ENCODE assay signal across 9 cellular contexts in the genomic region with DNA sequence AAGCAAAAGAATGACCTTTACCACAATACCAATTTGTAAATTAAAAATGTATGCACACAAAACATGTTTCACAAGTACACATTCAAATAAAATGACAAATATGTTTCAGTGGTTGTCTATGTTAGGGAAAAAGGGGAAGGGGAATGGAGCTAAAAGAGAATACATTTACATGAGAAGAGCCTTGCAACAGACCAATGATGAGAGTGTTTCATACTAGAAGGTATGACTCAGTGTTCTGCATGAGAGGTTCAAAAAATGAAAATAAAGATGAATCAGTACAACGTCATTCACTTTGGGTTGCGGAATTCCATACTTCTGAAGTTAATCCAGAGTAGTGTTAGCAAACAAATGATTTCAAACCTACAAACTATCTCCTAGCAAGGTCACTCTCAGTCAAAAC. TPM values are rescaled to one million over a fixed set of nuclear protein-coding genes. Genes with fewer than 3 reads are reported as not detected.
DNase-seq lines count a peak whose midpoint lies in the region; ATAC-seq, FAIRE-seq and TF ChIP-seq lines count a peak whose summit lies in the region.
"Had no signal": no experiment of that assay in that cellular context is flagged by ENCODE, and none has a peak within 500 bp of the region (broad histone marks: within the 10 kb centered on the region; RNA-seq: fewer than 3 reads in every experiment).

No MANE protein-coding gene starts in this region.

- dilution Hi-C loops in mammary epithelial cell (cut with HindIII; ENCODE audit: low sequenced_read_pairs), result no loop called here

- POLR2A ChIA-PET in PC-9 (lab: Charles Lee; ENCODE audit: unreplicated experiment), result no interaction called here

- TF ChIP-seq CTCF in mammary epithelial cell (conservative IDR thresholded peaks at IDR 0.05 in 1 of 2, IDR thresholded peaks at IDR 0.05 in 1 of 2; ENCODE audit: extremely low read depth in 1 of 2, insufficient read depth in 1 of 2, low read depth in 1 of 2, low read length in 2 of 2) (no peak), retinal pigment epithelial cell (conservative IDR thresholded peaks at IDR 0.05; ENCODE audit: low read depth, low read length) (no peak), PC-9 (conservative IDR thresholded peaks at IDR 0.05) (no peak)

- FAIRE-seq in HTR-8/SVneo (lab: Jason Lieb, UNC), result peak; percentile 16

- H3K9ac ChIP-seq in mammary epithelial cell (ENCODE audit: insufficient read depth, low read length), result no peak overlapping the region

- no peaks in the 10 kb centered on the region for H3K9me3 ChIP-seq in mammary epithelial cell (replicated peaks; ENCODE audit: insufficient read depth, low read length)
- no peaks in the 10 kb centered on the region for H3K9me3 ChIP-seq in PC-9 (ENCODE audit: insufficient read depth, low read depth)

- H3F3A ChIP-seq in PC-9 (ENCODE audit: insufficient read depth, low read depth), result no peaks in the 10 kb centered on the region

- H4K20me1 ChIP-seq in mammary epithelial cell (ENCODE audit: insufficient read depth, low read length) (no peaks in the 10 kb centered on the region), PC-9 (ENCODE audit: insufficient read depth) (no peaks in the 10 kb centered on the region)

- no peaks in the 10 kb centered on the region for H3K9me2 ChIP-seq in PC-9 (ENCODE audit: insufficient read depth)

- H3K4me3 ChIP-seq in mammary epithelial cell (replicated peaks in 1 of 3; ENCODE audit: insufficient read depth in 1 of 3, low read depth in 2 of 3, low read length in 3 of 3), result no peak overlapping the region
- H3K4me3 ChIP-seq in retinal pigment epithelial cell (ENCODE audit: low read length), result no peak overlapping the region
- H3K4me3 ChIP-seq in PC-9, result no peak overlapping the region

- WGBS in mammary epithelial cell (ENCODE audit: low coverage, missing lambda C conversion rate), result 4% methylated on average over 2 of the region's 2 CpGs

- H3K27me3 ChIP-seq in mammary epithelial cell (ENCODE audit: insufficient read depth, low read length), result no peaks in the 10 kb centered on the region
- H3K27me3 ChIP-seq in PC-9 (ENCODE audit: insufficient read depth, low read depth), result no peaks in the 10 kb centered on the region

- H2AFZ ChIP-seq in mammary epithelial cell (ENCODE audit: low read depth, low read length), result no peak overlapping the region
- no peak overlapping the region for H2AFZ ChIP-seq in PC-9

- CTCF ChIA-PET in mammary epithelial cell (lab: Charles Lee; ENCODE audit: low non-redundant PET), result no interaction called here
- CTCF ChIA-PET in PC-9 (lab: Charles Lee), result no interaction called here

- H3K4me1 ChIP-seq in mammary epithelial cell (ENCODE audit: insufficient read depth, low read length), result peaks cover 15% of the 10 kb centered on the region
- no peaks in the 10 kb centered on the region for H3K4me1 ChIP-seq in PC-9 (replicated peaks; ENCODE audit: insufficient read depth)

- peak overlapping the region; percentile 8 for H3K4me2 ChIP-seq in mammary epithelial cell (ENCODE audit: insufficient read depth, low read depth, low read length)
- H3K4me2 ChIP-seq in PC-9, result no peak overlapping the region

- intact Hi-C loops in mammary epithelial cell (cut with micrococcal nuclease), result no loop called here
- intact Hi-C loops in PC-9 (cut with micrococcal nuclease; ENCODE audit: unreplicated experiment), result no loop called here
- intact Hi-C loops in posterior cingulate gyrus (cut with DNase I), result no loop called here

- DNase-seq in HTR-8/SVneo (ENCODE audit: insufficient read length, low spot score) (peak; percentile 10), mammary epithelial cell (peak; percentile 79), retinal pigment epithelial cell (ENCODE audit: low read depth) (peak; percentile 41), DMS153 (lab: John Stamatoyannopoulos, UW) (no peak), PC-9 (no peak), posterior cingulate gyrus (no peak)
- DNase-seq in activated CD4-positive, alpha-beta T cell treated with anti-CD3 and anti-CD28 coated beads for 48 hours, result no peak
- DNase-seq: activated naive CD8-positive, alpha-beta T cell treated with anti-CD3 and anti-CD28 coated beads for 36 hours had no signal

- H3K79me2 ChIP-seq in mammary epithelial cell (ENCODE audit: insufficient read depth, low read length) (no peaks in the 10 kb centered on the region), PC-9 (ENCODE audit: low read depth) (no peaks in the 10 kb centered on the region)

- peak; percentile 45 for ATAC-seq in GM18870 (IDR thresholded peaks at IDR 0.05; ENCODE audit: unreplicated experiment)

- H3K36me3 ChIP-seq in mammary epithelial cell (ENCODE audit: insufficient read depth, low read length) (no peaks in the 10 kb centered on the region), PC-9 (ENCODE audit: low read depth) (no peaks in the 10 kb centered on the region)

- in situ Hi-C loops in mammary epithelial cell (cut with MboI; ENCODE audit: low sequenced_read_pairs in 2 of 2), result no loop called here

- no TSS peak for BruUV-seq in mammary epithelial cell (replicated peaks; lab: Mats Ljungman, UMichigan)
- BruUV-seq in PC-9 (replicated peaks; lab: Mats Ljungman, UMichigan), result no TSS peak

- H3K27ac ChIP-seq in mammary epithelial cell (ENCODE audit: insufficient read depth, low read depth, low read length) (peak overlapping the region; percentile 11), PC-9 (no peak overlapping the region)

RNA-seq across cellular contexts. Expression of a gene that starts 51.7 kb away (rescaled TPM):
- total RNA-seq in mammary epithelial cell, result 10 to 100 TPM in 1 of 2 donors, 1 to 10 TPM in 1; 7.8 to 11.3 TPM
- 0.96 TPM for polyA plus RNA-seq in mammary epithelial cell
- 7.2 TPM for polyA minus RNA-seq in mammary epithelial cell
- total RNA-seq in PC-9 (2021), result not detected in 2 replicates

RNA-seq across cellular contexts. Expression of a gene that starts 54.9 kb away (rescaled TPM):
- total RNA-seq in mammary epithelial cell (10 to 100 TPM; 58.7 to 66.3 TPM), PC-9 (2021) (not detected in 2 replicates)
- 230 TPM for polyA plus RNA-seq in mammary epithelial cell
- 95.5 TPM for polyA minus RNA-seq in mammary epithelial cell
- total RNA-seq: activated naive CD8-positive, alpha-beta T cell treated with anti-CD3 and anti-CD28 coated beads for 36 hours had no signal

Comparison
In these comparisons a context has a peak if more than half of its experiments do, and no peak if none do; other contexts are left out.
1. DNase-seq: peak in HTR-8/SVneo (single experiment), mammary epithelial cell (single experiment) and retinal pigment epithelial cell (single experiment); none in DMS153 (single experiment), PC-9 (0 of 2), activated CD4-positive, alpha-beta T cell treated with anti-CD3 and anti-CD28 coated beads for 48 hours (single experiment) and posterior cingulate gyrus (0 of 10).
2. RNA of a gene that starts 54.9 kb away (total RNA-seq): 58.7 to 66.3 TPM in mammary epithelial cell; not detected in PC-9; every median in the first group is over 10 times any median in the second.